Comparison of ENCODE assay signal across 12 cellular contexts in genomic region chr15:60840703-60841411, GRCh38.
DNase-seq lines count a peak whose midpoint lies in the region; TF ChIP-seq lines count a peak whose summit lies in the region.
"Had no signal": no experiment of that assay in that cellular context is flagged by ENCODE, and none has a peak within 500 bp of the region (broad histone marks: within the 10 kb centered on the region; RNA-seq: fewer than 3 reads in every experiment).

No MANE protein-coding gene starts in this region.

- H3K4me3 ChIP-seq in suprapubic skin, result no peak overlapping the region
- H3K4me3 ChIP-seq: GM23338 had no signal

- no peak for TF ChIP-seq POLR2A in suprapubic skin (IDR thresholded peaks at IDR 0.05)

- H3K4me1 ChIP-seq in suprapubic skin, result peaks cover 4% of the 10 kb centered on the region

- no peaks in the 10 kb centered on the region for H3K27me3 ChIP-seq in suprapubic skin

- DNase-seq in SHP77 treated with DMSO at 0.1 percent for 48 hours (lab: John Stamatoyannopoulos, UW) (peak; percentile 54), D341Med (ENCODE audit: low spot score) (no peak), pons (ENCODE audit: low spot score) (no peak), medulla oblongata (ENCODE audit: extremely low spot score) (no peak), suprapubic skin (ENCODE audit: low spot score in 2 of 2) (no peak)
- DNase-seq in activated CD8-positive, alpha-beta memory T cell treated with anti-CD3 and anti-CD28 coated beads for 24 hours, result peak; percentile 71
- peak; percentile 77 for DNase-seq in central memory CD4-positive, alpha-beta T cell
- DNase-seq in stimulated activated CD8-positive, alpha-beta memory T cell treated with anti-CD3 and anti-CD28 coated beads, Interleukin-12 subunit alpha, Interleukin-12 subunit beta, amount 100 ng/mL, for 24 hours (ENCODE audit: extremely low read depth), result peak; percentile 7
- DNase-seq: MV-4-11, NCI-H446, retina had no signal

- no peaks in the 10 kb centered on the region for H3K36me3 ChIP-seq in suprapubic skin

- TF ChIP-seq CTCF in suprapubic skin (IDR thresholded peaks at IDR 0.05), result no peak

- no peak overlapping the region for H3K27ac ChIP-seq in suprapubic skin

- no peaks in the 10 kb centered on the region for H3K9me3 ChIP-seq in suprapubic skin

- 88% methylated on average over 16 of the region's 18 CpGs for WGBS in suprapubic skin

- no peak for TF ChIP-seq EP300 in suprapubic skin (IDR thresholded peaks at IDR 0.05)

Comparison
In these comparisons a context has a peak if more than half of its experiments do, and no peak if none do; other contexts are left out.
1. DNase-seq: peak in SHP77 treated with DMSO at 0.1 percent for 48 hours (single experiment), activated CD8-positive, alpha-beta memory T cell treated with anti-CD3 and anti-CD28 coated beads for 24 hours (single experiment), central memory CD4-positive, alpha-beta T cell (single experiment) and stimulated activated CD8-positive, alpha-beta memory T cell treated with anti-CD3 and anti-CD28 coated beads, Interleukin-12 subunit alpha, Interleukin-12 subunit beta, amount 100 ng/mL, for 24 hours (single experiment); none in D341Med (single experiment), pons (single experiment), medulla oblongata (single experiment) and suprapubic skin (0 of 2).